9 cellular contexts compared by ENCODE assay signal in genomic region chr1:18926315-18927081, GRCh38. TPM values are rescaled to one million over a fixed set of nuclear protein-coding genes. Genes with fewer than 3 reads are reported as not detected.
A peak's percentile ranks its signal among the peaks of the same experiment; 100 is the strongest.
DNase-seq lines count a peak whose midpoint lies in the region; ATAC-seq and TF ChIP-seq lines count a peak whose summit lies in the region.
"Had no signal": no experiment of that assay in that cellular context is flagged by ENCODE, and none has a peak within 500 bp of the region (broad histone marks: within the 10 kb centered on the region; RNA-seq: fewer than 3 reads in every experiment).

No MANE protein-coding gene starts in this region.

- peaks cover 66% of the 10 kb centered on the region for H3K4me1 Mint-ChIP-seq in activated CD8-positive, alpha-beta memory T cell treated with anti-CD3 and anti-CD28 coated beads, Interleukin-2, amount 10 ng/mL, durations not matched to agents 7 days and 5 days

- peak overlapping the region; percentile 77 for H3K4me3 Mint-ChIP-seq in activated CD8-positive, alpha-beta memory T cell treated with anti-CD3 and anti-CD28 coated beads, Interleukin-2, amount 10 ng/mL, durations not matched to agents 7 days and 5 days

- H3K27ac ChIP-seq in HCT116 (ENCODE audit: low read depth, low read length): peak overlapping the region; percentile 97
- H3K27ac ChIP-seq in esophagus (ENCODE audit: low read depth in 2 of 2, low read length in 1 of 2): peak overlapping the region; percentile 90 to 91
- peak overlapping the region; percentile 69 for H3K27ac ChIP-seq in parathyroid adenoma
- H3K27ac ChIP-seq in urinary bladder (ENCODE audit: low read depth): peak overlapping the region; percentile 73
- peak overlapping the region in 1 of 2 donors; percentile 53 for H3K27ac ChIP-seq in testis
- H3K27ac ChIP-seq: cardiac muscle cell had no signal

- H3K4me3 ChIP-seq in HCT116 (replicated peaks in 1 of 2; ENCODE audit: low read depth in 1 of 2, low read length in 2 of 2) (peak overlapping the region; percentile 43 to 66), esophagus (ENCODE audit: low read depth in 1 of 2, low read length in 2 of 2) (peak overlapping the region in 1 of 2 donors; percentile 1), parathyroid adenoma (ENCODE audit: low read depth, low read length) (no peak overlapping the region), urinary bladder (ENCODE audit: low read depth, low read length) (no peak overlapping the region), testis (no peak overlapping the region)
- H3K4me3 ChIP-seq: cardiac muscle cell had no signal

- H3K9me2 ChIP-seq in HCT116 (ENCODE audit: insufficient read depth): no peaks in the 10 kb centered on the region

- no peak; the same call in 1 of the 2 replicates for TF ChIP-seq RAD21 in HCT116 (IDR thresholded peaks at IDR 0.05; ENCODE audit: low read depth)

- H4K20me1 ChIP-seq in HCT116 (ENCODE audit: insufficient read depth): no peaks in the 10 kb centered on the region

- H3K9ac ChIP-seq in HCT116 (ENCODE audit: low read length) (peak overlapping the region; percentile 88), parathyroid adenoma (no peak overlapping the region)

- H3K36me3 ChIP-seq in HCT116 (ENCODE audit: control insufficient read depth in 1 of 2, insufficient read depth in 2 of 2, low read length in 2 of 2): no peaks in the 10 kb centered on the region
- H3K36me3 ChIP-seq in esophagus (ENCODE audit: control insufficient read depth in 2 of 2, insufficient read depth in 2 of 2, low read length in 1 of 2): no peaks in the 10 kb centered on the region
- H3K36me3 ChIP-seq in parathyroid adenoma (ENCODE audit: control insufficient read depth, insufficient read depth, low read length): no peaks in the 10 kb centered on the region
- H3K36me3 ChIP-seq in urinary bladder (ENCODE audit: insufficient read depth): no peaks in the 10 kb centered on the region
- H3K36me3 ChIP-seq in testis (ENCODE audit: low read depth, missing control alignments): no peaks in the 10 kb centered on the region
- H3K36me3 ChIP-seq: cardiac muscle cell had no signal

- H3K4me1 ChIP-seq in HCT116 (ENCODE audit: control insufficient read depth in 1 of 2, insufficient read depth in 2 of 2, low read length in 2 of 2): peaks cover 42 to 85% of the 10 kb centered on the region in 2 experiments
- peaks cover 22 to 58% of the 10 kb centered on the region in 2 donors for H3K4me1 ChIP-seq in esophagus (ENCODE audit: control insufficient read depth in 2 of 2, insufficient read depth in 2 of 2, low read length in 1 of 2)
- peaks cover 23% of the 10 kb centered on the region for H3K4me1 ChIP-seq in parathyroid adenoma
- H3K4me1 ChIP-seq in urinary bladder (ENCODE audit: insufficient read depth): peaks cover 2% of the 10 kb centered on the region
- peaks cover 17% of the 10 kb centered on the region for H3K4me1 ChIP-seq in testis

- intact Hi-C loops in HCT116 (cut with micrococcal nuclease): no loop called here
- intact Hi-C loops in testis (cut with DNase I; ENCODE audit: low total_unique reads): no loop called here

- no peaks in the 10 kb centered on the region for H3K9me3 ChIP-seq in HCT116 (ENCODE audit: control insufficient read depth in 1 of 2, insufficient read depth in 1 of 2, low read depth in 1 of 2, low read length in 2 of 2)
- no peaks in the 10 kb centered on the region for H3K9me3 ChIP-seq in esophagus (ENCODE audit: control insufficient read depth in 2 of 2, insufficient read depth in 1 of 2, low read depth in 1 of 2, low read length in 1 of 2)
- no peaks in the 10 kb centered on the region for H3K9me3 ChIP-seq in parathyroid adenoma (ENCODE audit: control insufficient read depth, low read length)
- H3K9me3 ChIP-seq in testis: no peaks in the 10 kb centered on the region

- no peaks in the 10 kb centered on the region for H3K9me3 Mint-ChIP-seq in activated CD8-positive, alpha-beta memory T cell treated with anti-CD3 and anti-CD28 coated beads, Interleukin-2, amount 10 ng/mL, durations not matched to agents 7 days and 5 days (ENCODE audit: low read depth)

- peak; percentile 48 for TF ChIP-seq POLR2A in HCT116 (IDR thresholded peaks at IDR 0.05; ENCODE audit: borderline replicate concordance, extremely low read depth, insufficient read depth, insufficient read length)
- no peak for TF ChIP-seq POLR2A in testis (IDR thresholded peaks at IDR 0.05)

- WGBS in esophagus, 2 donors: 18 to 49% methylated on average over 13 of the region's 13 CpGs
- 41% methylated on average over 13 of the region's 13 CpGs for WGBS in urinary bladder
- WGBS in testis, 2 donors: 78 to 86% methylated on average over 11 to 13 of the region's 13 CpGs

- H3K79me2 ChIP-seq in HCT116 (ENCODE audit: insufficient read depth, low read length) (peaks cover 90% of the 10 kb centered on the region), parathyroid adenoma (peaks cover 18% of the 10 kb centered on the region)

- peak overlapping the region; percentile 99 for H3K27ac Mint-ChIP-seq in activated CD8-positive, alpha-beta memory T cell treated with anti-CD3 and anti-CD28 coated beads, Interleukin-2, amount 10 ng/mL, durations not matched to agents 7 days and 5 days

- no peaks in the 10 kb centered on the region for H3K27me3 ChIP-seq in HCT116 (ENCODE audit: insufficient read depth, low read length)
- H3K27me3 ChIP-seq in esophagus (ENCODE audit: control insufficient read depth in 1 of 2, insufficient read depth in 2 of 2, low read length in 2 of 2): no peaks in the 10 kb centered on the region
- no peaks in the 10 kb centered on the region for H3K27me3 ChIP-seq in parathyroid adenoma (ENCODE audit: control insufficient read depth, insufficient read depth, low read length)
- no peaks in the 10 kb centered on the region for H3K27me3 ChIP-seq in testis
- H3K27me3 ChIP-seq: cardiac muscle cell had no signal

- no peaks in the 10 kb centered on the region for H3K27me3 Mint-ChIP-seq in activated CD8-positive, alpha-beta memory T cell treated with anti-CD3 and anti-CD28 coated beads, Interleukin-2, amount 10 ng/mL, durations not matched to agents 7 days and 5 days

- TF ChIP-seq CTCF in HCT116 (IDR thresholded peaks at IDR 0.05 in 2 of 3, conservative IDR thresholded peaks at IDR 0.05 in 1 of 3; ENCODE audit: borderline replicate concordance in 1 of 3, insufficient read depth in 1 of 3, low read depth in 2 of 3, low read length in 2 of 3) (no peak), parathyroid adenoma (IDR thresholded peaks at IDR 0.05) (no peak), testis (IDR thresholded peaks at IDR 0.05) (no peak)

- peak; percentile 91 for DNase-seq in GDM1 (lab: John Stamatoyannopoulos, UW)
- DNase-seq in HCT116 (ENCODE audit: low read depth, low spot score): peak; percentile 93
- DNase-seq in NCI-H226: peak; percentile 91
- peak; percentile 96 for DNase-seq in activated CD8-positive, alpha-beta memory T cell treated with anti-CD3 and anti-CD28 coated beads, Interleukin-2, amount 10 ng/mL, durations not matched to agents 7 days and 5 days
- DNase-seq in testis: no peak

- CTCF ChIA-PET in HCT116 (lab: Charles Lee): interaction anchor here (0.6 to 4.8 kb wide), 6 partner anchors 13 to 282 kb away, joined by 3 to 36 read pairs (median 5); partner anchors contain the start of gene ALDH4A1
- CTCF ChIA-PET in activated CD8-positive, alpha-beta memory T cell treated with anti-CD3 and anti-CD28 coated beads, Interleukin-2, amount 10 ng/mL, durations not matched to agents 7 days and 5 days (lab: Charles Lee): interaction anchor here (0.7 to 3.6 kb wide), 11 partner anchors 9 to 146 kb away, joined by 3 to 43 read pairs (median 4); partner anchors contain the start of genes ALDH4A1 and IFFO2

- TSS peak; percentile 47 for BruUV-seq in HCT116 (replicated peaks; lab: Mats Ljungman, UMichigan)

- RAD21 ChIA-PET in HCT116 (lab: Charles Lee; ENCODE audit: low non-redundant PET in 1 of 2, low total read pairs in 2 of 2, uncharacterized antibody in 2 of 2, unreplicated experiment in 2 of 2): interaction anchor here (0.6 to 1.0 kb wide), 5 partner anchors 9 to 269 kb away, joined by 3 to 9 read pairs (median 3); no protein-coding TSS in a partner anchor

- POLR2A ChIA-PET in HCT116 (lab: Charles Lee): interaction anchor here (0.6 to 3.1 kb wide), 6 partner anchors 9 to 282 kb away, joined by 3 to 13 read pairs (median 4); no protein-coding TSS in a partner anchor

- H3K36me3 Mint-ChIP-seq in activated CD8-positive, alpha-beta memory T cell treated with anti-CD3 and anti-CD28 coated beads, Interleukin-2, amount 10 ng/mL, durations not matched to agents 7 days and 5 days: peaks cover 2% of the 10 kb centered on the region

- H2AFZ ChIP-seq in HCT116 (ENCODE audit: low read depth, low read length, poor library complexity, severe bottlenecking) (no peak overlapping the region), parathyroid adenoma (no peak overlapping the region)

- H3K4me2 ChIP-seq in HCT116 (ENCODE audit: low read length) (peak overlapping the region; percentile 100), parathyroid adenoma (ENCODE audit: low read length) (peak overlapping the region; percentile 14)

- ATAC-seq in HCT116: peak; percentile 93
- peak; percentile 89 for ATAC-seq in activated CD8-positive, alpha-beta memory T cell treated with anti-CD3 and anti-CD28 coated beads, Interleukin-2, amount 10 ng/mL, durations not matched to agents 7 days and 5 days

RNA-seq across cellular contexts. Expression of gene ALDH4A1, which starts 24.1 kb away (rescaled TPM):
- total RNA-seq in HCT116 (2021; ENCODE audit: unreplicated experiment): 12.6 TPM
- 9.0 and 11.3 TPM in 2 replicates for polyA plus RNA-seq in HCT116 (2012)
- total RNA-seq in activated CD8-positive, alpha-beta memory T cell treated with anti-CD3 and anti-CD28 coated beads, Interleukin-2, amount 10 ng/mL, durations not matched to agents 7 days and 5 days: 1 to 10 TPM; 4.5 to 5.8 TPM
- polyA plus RNA-seq in esophagus: 10 to 100 TPM; 34.7 to 39.6 TPM
- 11.9 TPM for total RNA-seq in urinary bladder
- polyA plus RNA-seq in urinary bladder: 26.0 TPM
- 10 to 100 TPM in 1 of 2 donors, 1 to 10 TPM in 1; 9.6 to 10.6 TPM for total RNA-seq in testis
- polyA plus RNA-seq in testis (ENCODE audit: insufficient read depth, low read depth, low replicate concordance): 8.2 TPM

RNA-seq across cellular contexts. Expression of gene IFFO2, which starts 30.0 kb away (rescaled TPM):
- total RNA-seq in HCT116 (2021; ENCODE audit: unreplicated experiment) (15.6 TPM), urinary bladder (4.3 TPM), testis (1 to 10 TPM; 5.6 to 8.5 TPM)
- 11.7 and 15.6 TPM in 2 replicates for polyA plus RNA-seq in HCT116 (2012)
- 10 to 100 TPM; 12.5 to 13.7 TPM for total RNA-seq in activated CD8-positive, alpha-beta memory T cell treated with anti-CD3 and anti-CD28 coated beads, Interleukin-2, amount 10 ng/mL, durations not matched to agents 7 days and 5 days
- polyA plus RNA-seq in esophagus (10 to 100 TPM; 28.7 to 51.9 TPM), urinary bladder (14.2 TPM), testis (ENCODE audit: insufficient read depth, low read depth, low replicate concordance) (5.0 TPM)

Comparison
In these comparisons a context has a peak if more than half of its experiments do, and no peak if none do; other contexts are left out.
1. H3K4me3 ChIP-seq: peak in HCT116 (2 of 2); none in parathyroid adenoma (single experiment), urinary bladder (single experiment) and testis (0 of 2).